In the genomic region with DNA sequence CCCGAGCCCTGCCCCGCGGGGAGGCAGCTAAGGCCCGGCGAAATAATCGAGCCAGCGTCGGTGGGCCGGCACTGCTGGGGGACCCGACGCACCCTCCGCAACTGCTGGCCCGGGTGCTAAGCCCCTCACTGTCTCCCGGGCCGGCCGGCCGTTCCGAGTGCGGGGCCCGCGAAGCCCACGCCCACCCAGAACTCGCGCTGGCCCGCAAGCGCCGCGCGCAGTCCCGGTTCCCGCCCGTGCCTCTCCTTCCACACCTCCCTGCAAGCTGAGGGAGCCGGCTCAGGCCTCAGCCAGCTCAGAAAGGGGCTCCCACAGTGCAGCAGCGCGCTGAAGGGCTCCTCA, we compare ENCODE assay signal across 2 cellular contexts.
TF ChIP-seq lines count a peak whose summit lies in the region.

No MANE protein-coding gene starts in this region.

TF ChIP-seq in GM23338, 12 proteins besides CTCF, POLR2A, EP300 and RAD21 (continues in another document):
- TF ChIP-seq, protein P1, sequence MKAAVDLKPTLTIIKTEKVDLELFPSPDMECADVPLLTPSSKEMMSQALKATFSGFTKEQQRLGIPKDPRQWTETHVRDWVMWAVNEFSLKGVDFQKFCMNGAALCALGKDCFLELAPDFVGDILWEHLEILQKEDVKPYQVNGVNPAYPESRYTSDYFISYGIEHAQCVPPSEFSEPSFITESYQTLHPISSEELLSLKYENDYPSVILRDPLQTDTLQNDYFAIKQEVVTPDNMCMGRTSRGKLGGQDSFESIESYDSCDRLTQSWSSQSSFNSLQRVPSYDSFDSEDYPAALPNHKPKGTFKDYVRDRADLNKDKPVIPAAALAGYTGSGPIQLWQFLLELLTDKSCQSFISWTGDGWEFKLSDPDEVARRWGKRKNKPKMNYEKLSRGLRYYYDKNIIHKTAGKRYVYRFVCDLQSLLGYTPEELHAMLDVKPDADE (IDR thresholded peaks at IDR 0.05), result no peak
- no peak for TF ChIP-seq STAT1 (IDR thresholded peaks at IDR 0.05; ENCODE audit: unreplicated experiment)
- no peak for TF ChIP-seq ZNF114 (CRISPR knock-in tag; IDR thresholded peaks at IDR 0.05)
- no peak for TF ChIP-seq NANOG (IDR thresholded peaks at IDR 0.05; ENCODE audit: borderline replicate concordance)
- no peak for TF ChIP-seq ZNF331 (CRISPR knock-in tag; IDR thresholded peaks at IDR 0.05; ENCODE audit: low read depth)
- TF ChIP-seq, protein P2, sequence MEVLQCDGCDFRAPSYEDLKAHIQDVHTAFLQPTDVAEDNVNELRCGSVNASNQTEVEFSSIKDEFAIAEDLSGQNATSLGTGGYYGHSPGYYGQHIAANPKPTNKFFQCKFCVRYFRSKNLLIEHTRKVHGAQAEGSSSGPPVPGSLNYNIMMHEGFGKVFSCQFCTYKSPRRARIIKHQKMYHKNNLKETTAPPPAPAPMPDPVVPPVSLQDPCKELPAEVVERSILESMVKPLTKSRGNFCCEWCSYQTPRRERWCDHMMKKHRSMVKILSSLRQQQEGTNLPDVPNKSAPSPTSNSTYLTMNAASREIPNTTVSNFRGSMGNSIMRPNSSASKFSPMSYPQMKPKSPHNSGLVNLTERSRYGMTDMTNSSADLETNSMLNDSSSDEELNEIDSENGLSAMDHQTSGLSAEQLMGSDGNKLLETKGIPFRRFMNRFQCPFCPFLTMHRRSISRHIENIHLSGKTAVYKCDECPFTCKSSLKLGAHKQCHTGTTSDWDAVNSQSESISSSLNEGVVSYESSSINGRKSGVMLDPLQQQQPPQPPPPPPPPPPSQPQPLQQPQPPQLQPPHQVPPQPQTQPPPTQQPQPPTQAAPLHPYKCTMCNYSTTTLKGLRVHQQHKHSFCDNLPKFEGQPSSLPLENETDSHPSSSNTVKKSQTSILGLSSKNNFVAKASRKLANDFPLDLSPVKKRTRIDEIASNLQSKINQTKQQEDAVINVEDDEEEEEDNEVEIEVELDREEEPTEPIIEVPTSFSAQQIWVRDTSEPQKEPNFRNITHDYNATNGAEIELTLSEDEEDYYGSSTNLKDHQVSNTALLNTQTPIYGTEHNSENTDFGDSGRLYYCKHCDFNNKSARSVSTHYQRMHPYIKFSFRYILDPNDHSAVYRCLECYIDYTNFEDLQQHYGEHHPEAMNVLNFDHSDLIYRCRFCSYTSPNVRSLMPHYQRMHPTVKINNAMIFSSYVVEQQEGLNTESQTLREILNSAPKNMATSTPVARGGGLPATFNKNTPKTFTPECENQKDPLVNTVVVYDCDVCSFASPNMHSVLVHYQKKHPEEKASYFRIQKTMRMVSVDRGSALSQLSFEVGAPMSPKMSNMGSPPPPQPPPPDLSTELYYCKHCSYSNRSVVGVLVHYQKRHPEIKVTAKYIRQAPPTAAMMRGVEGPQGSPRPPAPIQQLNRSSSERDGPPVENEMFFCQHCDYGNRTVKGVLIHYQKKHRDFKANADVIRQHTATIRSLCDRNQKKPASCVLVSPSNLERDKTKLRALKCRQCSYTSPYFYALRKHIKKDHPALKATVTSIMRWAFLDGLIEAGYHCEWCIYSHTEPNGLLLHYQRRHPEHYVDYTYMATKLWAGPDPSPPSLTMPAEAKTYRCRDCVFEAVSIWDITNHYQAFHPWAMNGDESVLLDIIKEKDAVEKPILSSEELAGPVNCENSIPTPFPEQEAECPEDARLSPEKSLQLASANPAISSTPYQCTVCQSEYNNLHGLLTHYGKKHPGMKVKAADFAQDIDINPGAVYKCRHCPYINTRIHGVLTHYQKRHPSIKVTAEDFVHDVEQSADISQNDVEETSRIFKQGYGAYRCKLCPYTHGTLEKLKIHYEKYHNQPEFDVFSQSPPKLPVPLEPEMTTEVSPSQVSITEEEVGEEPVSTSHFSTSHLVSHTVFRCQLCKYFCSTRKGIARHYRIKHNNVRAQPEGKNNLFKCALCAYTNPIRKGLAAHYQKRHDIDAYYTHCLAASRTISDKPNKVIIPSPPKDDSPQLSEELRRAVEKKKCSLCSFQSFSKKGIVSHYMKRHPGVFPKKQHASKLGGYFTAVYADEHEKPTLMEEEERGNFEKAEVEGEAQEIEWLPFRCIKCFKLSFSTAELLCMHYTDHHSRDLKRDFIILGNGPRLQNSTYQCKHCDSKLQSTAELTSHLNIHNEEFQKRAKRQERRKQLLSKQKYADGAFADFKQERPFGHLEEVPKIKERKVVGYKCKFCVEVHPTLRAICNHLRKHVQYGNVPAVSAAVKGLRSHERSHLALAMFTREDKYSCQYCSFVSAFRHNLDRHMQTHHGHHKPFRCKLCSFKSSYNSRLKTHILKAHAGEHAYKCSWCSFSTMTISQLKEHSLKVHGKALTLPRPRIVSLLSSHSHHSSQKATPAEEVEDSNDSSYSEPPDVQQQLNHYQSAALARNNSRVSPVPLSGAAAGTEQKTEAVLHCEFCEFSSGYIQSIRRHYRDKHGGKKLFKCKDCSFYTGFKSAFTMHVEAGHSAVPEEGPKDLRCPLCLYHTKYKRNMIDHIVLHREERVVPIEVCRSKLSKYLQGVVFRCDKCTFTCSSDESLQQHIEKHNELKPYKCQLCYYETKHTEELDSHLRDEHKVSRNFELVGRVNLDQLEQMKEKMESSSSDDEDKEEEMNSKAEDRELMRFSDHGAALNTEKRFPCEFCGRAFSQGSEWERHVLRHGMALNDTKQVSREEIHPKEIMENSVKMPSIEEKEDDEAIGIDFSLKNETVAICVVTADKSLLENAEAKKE (CRISPR knock-in tag; IDR thresholded peaks at IDR 0.05), result no peak
- no peak for TF ChIP-seq EZH2 (IDR thresholded peaks at IDR 0.05; ENCODE audit: low read depth, unreplicated experiment)
- TF ChIP-seq, protein P3, sequence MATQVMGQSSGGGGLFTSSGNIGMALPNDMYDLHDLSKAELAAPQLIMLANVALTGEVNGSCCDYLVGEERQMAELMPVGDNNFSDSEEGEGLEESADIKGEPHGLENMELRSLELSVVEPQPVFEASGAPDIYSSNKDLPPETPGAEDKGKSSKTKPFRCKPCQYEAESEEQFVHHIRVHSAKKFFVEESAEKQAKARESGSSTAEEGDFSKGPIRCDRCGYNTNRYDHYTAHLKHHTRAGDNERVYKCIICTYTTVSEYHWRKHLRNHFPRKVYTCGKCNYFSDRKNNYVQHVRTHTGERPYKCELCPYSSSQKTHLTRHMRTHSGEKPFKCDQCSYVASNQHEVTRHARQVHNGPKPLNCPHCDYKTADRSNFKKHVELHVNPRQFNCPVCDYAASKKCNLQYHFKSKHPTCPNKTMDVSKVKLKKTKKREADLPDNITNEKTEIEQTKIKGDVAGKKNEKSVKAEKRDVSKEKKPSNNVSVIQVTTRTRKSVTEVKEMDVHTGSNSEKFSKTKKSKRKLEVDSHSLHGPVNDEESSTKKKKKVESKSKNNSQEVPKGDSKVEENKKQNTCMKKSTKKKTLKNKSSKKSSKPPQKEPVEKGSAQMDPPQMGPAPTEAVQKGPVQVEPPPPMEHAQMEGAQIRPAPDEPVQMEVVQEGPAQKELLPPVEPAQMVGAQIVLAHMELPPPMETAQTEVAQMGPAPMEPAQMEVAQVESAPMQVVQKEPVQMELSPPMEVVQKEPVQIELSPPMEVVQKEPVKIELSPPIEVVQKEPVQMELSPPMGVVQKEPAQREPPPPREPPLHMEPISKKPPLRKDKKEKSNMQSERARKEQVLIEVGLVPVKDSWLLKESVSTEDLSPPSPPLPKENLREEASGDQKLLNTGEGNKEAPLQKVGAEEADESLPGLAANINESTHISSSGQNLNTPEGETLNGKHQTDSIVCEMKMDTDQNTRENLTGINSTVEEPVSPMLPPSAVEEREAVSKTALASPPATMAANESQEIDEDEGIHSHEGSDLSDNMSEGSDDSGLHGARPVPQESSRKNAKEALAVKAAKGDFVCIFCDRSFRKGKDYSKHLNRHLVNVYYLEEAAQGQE (IDR thresholded peaks at IDR 0.05; ENCODE audit: unreplicated experiment), result no peak
- no peak for TF ChIP-seq CREB1 (CRISPR knock-in tag; IDR thresholded peaks at IDR 0.05; ENCODE audit: low read depth)
- no peak for TF ChIP-seq EZH2phosphoT487 (IDR thresholded peaks at IDR 0.05; ENCODE audit: unreplicated experiment)
- no peak for TF ChIP-seq POLR2AphosphoS5 (IDR thresholded peaks at IDR 0.05; ENCODE audit: low read depth)

TF ChIP-seq in IMR-90, 13 proteins besides CTCF, POLR2A, EP300 and RAD21:
- no peak for TF ChIP-seq SMC3 (IDR thresholded peaks at IDR 0.05; ENCODE audit: low read depth, low read length)
- TF ChIP-seq, protein P4, sequence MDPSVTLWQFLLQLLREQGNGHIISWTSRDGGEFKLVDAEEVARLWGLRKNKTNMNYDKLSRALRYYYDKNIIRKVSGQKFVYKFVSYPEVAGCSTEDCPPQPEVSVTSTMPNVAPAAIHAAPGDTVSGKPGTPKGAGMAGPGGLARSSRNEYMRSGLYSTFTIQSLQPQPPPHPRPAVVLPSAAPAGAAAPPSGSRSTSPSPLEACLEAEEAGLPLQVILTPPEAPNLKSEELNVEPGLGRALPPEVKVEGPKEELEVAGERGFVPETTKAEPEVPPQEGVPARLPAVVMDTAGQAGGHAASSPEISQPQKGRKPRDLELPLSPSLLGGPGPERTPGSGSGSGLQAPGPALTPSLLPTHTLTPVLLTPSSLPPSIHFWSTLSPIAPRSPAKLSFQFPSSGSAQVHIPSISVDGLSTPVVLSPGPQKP (IDR thresholded peaks at IDR 0.05; ENCODE audit: borderline replicate concordance, low read depth, low read length), result no peak
- no peak for TF ChIP-seq RCOR1 (IDR thresholded peaks at IDR 0.05; ENCODE audit: insufficient replicate concordance, low read length)
- no peak for TF ChIP-seq MAFK (IDR thresholded peaks at IDR 0.05; ENCODE audit: low read depth, low read length)
- TF ChIP-seq CEBPB (IDR thresholded peaks at IDR 0.05; ENCODE audit: low read depth, low read length), result no peak
